8 cellular contexts compared by ENCODE assay signal in the genomic region with DNA sequence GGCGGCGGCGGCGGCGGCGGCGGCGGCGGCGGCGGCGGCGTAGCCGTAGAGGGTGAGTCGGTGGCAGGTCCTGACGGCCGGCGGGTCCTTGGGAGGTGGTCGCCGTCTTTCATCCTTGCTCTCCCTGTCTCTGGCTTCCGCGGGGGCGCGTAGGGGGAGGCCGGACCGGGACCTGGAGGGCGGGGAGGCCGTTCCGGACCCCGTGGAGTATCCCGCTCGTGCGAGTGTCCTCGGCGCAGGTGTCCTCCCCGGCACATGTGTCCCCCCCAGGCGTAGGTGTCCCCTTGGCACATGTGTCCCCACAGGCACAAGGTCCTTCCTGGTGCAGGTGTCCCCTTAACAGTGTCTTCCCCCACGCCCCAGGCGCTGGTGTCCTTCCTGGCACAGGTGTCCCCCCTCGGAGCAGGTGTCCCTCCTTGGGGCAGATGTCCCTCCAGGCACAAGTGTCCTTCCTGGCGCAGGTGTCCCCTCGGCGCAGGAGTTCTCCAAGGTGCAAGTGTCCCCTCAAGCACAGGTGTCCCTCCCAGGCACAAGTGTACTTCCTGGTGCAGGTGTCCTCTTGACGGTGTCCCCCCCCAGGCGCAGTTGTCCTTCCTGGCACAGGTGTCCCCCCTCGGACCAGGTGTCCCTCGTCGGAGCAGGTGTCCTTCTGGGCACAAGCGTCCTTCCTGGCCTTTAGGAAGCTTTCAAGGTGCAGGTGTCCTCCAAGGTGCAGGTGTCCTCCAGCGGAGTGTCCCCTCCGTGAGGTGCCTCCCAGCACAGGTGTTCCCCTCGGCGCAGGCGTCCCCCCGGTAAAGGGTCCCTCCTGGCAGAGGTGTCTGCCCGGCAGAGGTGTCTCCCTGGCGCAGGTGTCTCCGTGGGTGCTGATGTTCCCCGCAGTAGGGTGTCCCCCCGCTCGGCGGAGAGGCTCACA. TPM values are rescaled to one million over a fixed set of nuclear protein-coding genes. Genes with fewer than 3 reads are reported as not detected.
DNase-seq lines count a peak whose midpoint lies in the region; ATAC-seq and TF ChIP-seq lines count a peak whose summit lies in the region.

No MANE protein-coding gene starts in this region.

- H3K27me3 ChIP-seq in hepatocyte (no peaks in the 10 kb centered on the region), skeletal muscle satellite cell (ENCODE audit: control insufficient read depth, insufficient read depth, low read length) (no peaks in the 10 kb centered on the region)

- peaks cover 34% of the 10 kb centered on the region for H3K4me1 Mint-ChIP-seq in activated naive CD8-positive, alpha-beta T cell treated with anti-CD3 and anti-CD28 coated beads, Interleukin-2, amount 10 ng/mL, durations not matched to agents 7 days and 5 days

- TF ChIP-seq CTCF in GM12875 (IDR thresholded peaks at IDR 0.05; ENCODE audit: borderline replicate concordance, insufficient read depth, low read depth, low read length) (no peak), HFF-Myc (IDR thresholded peaks at IDR 0.05; ENCODE audit: low read depth, low read length, missing control alignments) (no peak), hepatocyte (IDR thresholded peaks at IDR 0.05; ENCODE audit: poor library complexity) (no peak)

- DNase-seq in HFF-Myc (ENCODE audit: extremely low read depth, low read depth) (no peak), NCI-H510A treated with DMSO at 0.1 percent for 48 hours (lab: John Stamatoyannopoulos, UW) (peak; percentile 65), hepatocyte (ENCODE audit: low spot score) (no peak), ureter (ENCODE audit: low spot score) (no peak), COLO829 (ENCODE audit: low spot score) (no peak)
- DNase-seq in activated naive CD8-positive, alpha-beta T cell treated with anti-CD3 and anti-CD28 coated beads, Interleukin-2, amount 10 ng/mL, durations not matched to agents 7 days and 5 days: peak; percentile 61

- H3K79me2 ChIP-seq in hepatocyte: peaks cover 48% of the 10 kb centered on the region

- no peaks in the 10 kb centered on the region for H3K9me2 ChIP-seq in hepatocyte (replicated peaks; ENCODE audit: insufficient read depth)

- H3K36me3 Mint-ChIP-seq in activated naive CD8-positive, alpha-beta T cell treated with anti-CD3 and anti-CD28 coated beads, Interleukin-2, amount 10 ng/mL, durations not matched to agents 7 days and 5 days: peaks cover 10% of the 10 kb centered on the region

- POLR2A ChIA-PET in activated naive CD8-positive, alpha-beta T cell treated with anti-CD3 and anti-CD28 coated beads, Interleukin-2, amount 10 ng/mL, durations not matched to agents 7 days and 5 days (lab: Charles Lee): interaction anchor here (1.0 to 1.3 kb wide), 2 partner anchors 28 to 74 kb away, joined by 3 read pairs; no protein-coding TSS in a partner anchor

- H3K4me3 ChIP-seq in GM12875 (ENCODE audit: low read depth, low read length) (peak overlapping the region; percentile 97), HFF-Myc (replicated peaks; ENCODE audit: low read depth, low read length) (peak overlapping the region; percentile 99), hepatocyte (peak overlapping the region; percentile 98), skeletal muscle satellite cell (ENCODE audit: low read length) (peak overlapping the region; percentile 96)

- H3K4me2 ChIP-seq in hepatocyte (peak overlapping the region; percentile 86), skeletal muscle satellite cell (ENCODE audit: low read length) (peak overlapping the region; percentile 96)

- H3K9me3 Mint-ChIP-seq in activated naive CD8-positive, alpha-beta T cell treated with anti-CD3 and anti-CD28 coated beads, Interleukin-2, amount 10 ng/mL, durations not matched to agents 7 days and 5 days: no peaks in the 10 kb centered on the region

- peak; percentile 39 for ATAC-seq in activated naive CD8-positive, alpha-beta T cell treated with anti-CD3 and anti-CD28 coated beads, Interleukin-2, amount 10 ng/mL, durations not matched to agents 7 days and 5 days (ENCODE audit: low read depth)

- peak overlapping the region; percentile 96 for H3K4me3 Mint-ChIP-seq in activated naive CD8-positive, alpha-beta T cell treated with anti-CD3 and anti-CD28 coated beads, Interleukin-2, amount 10 ng/mL, durations not matched to agents 7 days and 5 days

- H3K36me3 ChIP-seq in hepatocyte (replicated peaks; ENCODE audit: insufficient read depth, low read depth) (no peaks in the 10 kb centered on the region), skeletal muscle satellite cell (ENCODE audit: insufficient read depth, low read length) (peaks cover 22% of the 10 kb centered on the region)

- peaks cover 5% of the 10 kb centered on the region for H4K20me1 ChIP-seq in hepatocyte (ENCODE audit: insufficient read depth, poor library complexity, severe bottlenecking)

- H3K9ac ChIP-seq in skeletal muscle satellite cell (ENCODE audit: low read depth, low read length): peak overlapping the region; percentile 95

- no peaks in the 10 kb centered on the region for H3K27me3 Mint-ChIP-seq in activated naive CD8-positive, alpha-beta T cell treated with anti-CD3 and anti-CD28 coated beads, Interleukin-2, amount 10 ng/mL, durations not matched to agents 7 days and 5 days

- H3K9me3 ChIP-seq in hepatocyte (ENCODE audit: low read depth): no peaks in the 10 kb centered on the region
- H3K9me3 ChIP-seq in skeletal muscle satellite cell (replicated peaks; ENCODE audit: low read length): no peaks in the 10 kb centered on the region

- H3K27ac Mint-ChIP-seq in activated naive CD8-positive, alpha-beta T cell treated with anti-CD3 and anti-CD28 coated beads, Interleukin-2, amount 10 ng/mL, durations not matched to agents 7 days and 5 days: peak overlapping the region; percentile 78

- 32% methylated on average over 33 of the region's 62 CpGs for WGBS in hepatocyte (ENCODE audit: low lambda C conversion rate, missing lambda C conversion rate)

- peak overlapping the region; percentile 71 for H2AFZ ChIP-seq in hepatocyte

- no peak overlapping the region for H3K27ac ChIP-seq in hepatocyte

- peaks cover 7% of the 10 kb centered on the region for H3K4me1 ChIP-seq in hepatocyte (ENCODE audit: insufficient read depth)
- H3K4me1 ChIP-seq in skeletal muscle satellite cell (ENCODE audit: control insufficient read depth, insufficient read depth, low read length): peaks cover 16% of the 10 kb centered on the region

RNA-seq across cellular contexts. Expression of a gene that starts 0.5 kb away (rescaled TPM):
- total RNA-seq in activated naive CD8-positive, alpha-beta T cell treated with anti-CD3 and anti-CD28 coated beads, Interleukin-2, amount 10 ng/mL, durations not matched to agents 7 days and 5 days: 10 to 100 TPM; 72.4 to 77.5 TPM
- total RNA-seq in hepatocyte: 30.9 and 38.3 TPM in 2 replicates
- 36.1 and 45.3 TPM in 2 replicates for polyA plus RNA-seq in hepatocyte
- total RNA-seq in skeletal muscle satellite cell (2012; rRNA removed): 22.7 and 30.2 TPM in 2 replicates
- total RNA-seq in ureter: 63.3 TPM

Comparison
In these comparisons a context has a peak if more than half of its experiments do, and no peak if none do; other contexts are left out.
1. DNase-seq: peak in NCI-H510A treated with DMSO at 0.1 percent for 48 hours (single experiment) and activated naive CD8-positive, alpha-beta T cell treated with anti-CD3 and anti-CD28 coated beads, Interleukin-2, amount 10 ng/mL, durations not matched to agents 7 days and 5 days (single experiment); none in HFF-Myc (single experiment), hepatocyte (single experiment), ureter (single experiment) and COLO829 (single experiment).
2. Peak in every context shown above with its lines, with median percentiles within 50 percentile points of each other: H3K4me3 ChIP-seq.